Comparison of ENCODE assay signal across 11 cellular contexts in genomic region chr10:44935961-44936285, GRCh38. TPM values are rescaled to one million over a fixed set of nuclear protein-coding genes. Genes with fewer than 3 reads are reported as not detected.
DNase-seq lines count a peak whose midpoint lies in the region; ATAC-seq and TF ChIP-seq lines count a peak whose summit lies in the region.
"Had no signal": no experiment of that assay in that cellular context is flagged by ENCODE, and none has a peak within 500 bp of the region (broad histone marks: within the 10 kb centered on the region; RNA-seq: fewer than 3 reads in every experiment).

No MANE protein-coding gene starts in this region.

- peak overlapping the region; percentile 11 for H3K4me3 Mint-ChIP-seq in activated naive CD8-positive, alpha-beta T cell treated with anti-CD3 and anti-CD28 coated beads, Interleukin-2, amount 10 ng/mL, durations not matched to agents 7 days and 5 days
- H3K4me3 Mint-ChIP-seq in activated naive CD8-positive, alpha-beta T cell treated with anti-CD3 and anti-CD28 coated beads for 36 hours: no peak overlapping the region

- DNase-seq in activated naive CD8-positive, alpha-beta T cell treated with anti-CD3 and anti-CD28 coated beads, Interleukin-2, amount 10 ng/mL, durations not matched to agents 7 days and 5 days: no peak
- no peak for DNase-seq in activated naive CD8-positive, alpha-beta T cell treated with anti-CD3 and anti-CD28 coated beads for 36 hours
- no peak for DNase-seq in SJCRH30
- no peak for DNase-seq in substantia nigra (lab: John Stamatoyannopoulos, UW)
- no peak for DNase-seq in stimulated activated CD4-positive, alpha-beta T cell treated with anti-CD3 and anti-CD28 coated beads, Interleukin-4, amount 100 ng/mL, for 24 hours
- no peak for DNase-seq in NCI-H526 treated with DMSO at 0.1 percent for 48 hours (lab: John Stamatoyannopoulos, UW)
- DNase-seq: NCI-H1092 treated with DMSO at 0.1 percent for 48 hours; stimulated activated CD4-positive, alpha-beta T cell treated with anti-CD3 and anti-CD28 coated beads, Interleukin-15, amount 100 ng/mL, for 24 hours had no signal

- TF ChIP-seq POLR2A in gastroesophageal sphincter (IDR thresholded peaks at IDR 0.05): no peak

- H3K27ac ChIP-seq in SJCRH30 (peak overlapping the region; percentile 56), gastroesophageal sphincter (peak overlapping the region in 3 of 4 donors; percentile 49 to 72 (median 64)), substantia nigra (ENCODE audit: low read depth, low read length, poor library complexity, severe bottlenecking) (peak overlapping the region; percentile 87)
- H3K27ac ChIP-seq: Peyer's patch had no signal

- H3K27me3 ChIP-seq in SJCRH30: no peaks in the 10 kb centered on the region
- no peaks in the 10 kb centered on the region for H3K27me3 ChIP-seq in gastroesophageal sphincter
- H3K27me3 ChIP-seq: Peyer's patch had no signal

- no peak for TF ChIP-seq EP300 in gastroesophageal sphincter (IDR thresholded peaks at IDR 0.05)

- peaks cover 11% of the 10 kb centered on the region for H3K27me3 Mint-ChIP-seq in activated naive CD8-positive, alpha-beta T cell treated with anti-CD3 and anti-CD28 coated beads, Interleukin-2, amount 10 ng/mL, durations not matched to agents 7 days and 5 days
- peaks cover 23% of the 10 kb centered on the region for H3K27me3 Mint-ChIP-seq in activated naive CD8-positive, alpha-beta T cell treated with anti-CD3 and anti-CD28 coated beads for 36 hours

- peak overlapping the region; percentile 46 for H3K27ac Mint-ChIP-seq in activated naive CD8-positive, alpha-beta T cell treated with anti-CD3 and anti-CD28 coated beads, Interleukin-2, amount 10 ng/mL, durations not matched to agents 7 days and 5 days
- no peak overlapping the region for H3K27ac Mint-ChIP-seq in activated naive CD8-positive, alpha-beta T cell treated with anti-CD3 and anti-CD28 coated beads for 36 hours

- H3K4me1 ChIP-seq in SJCRH30 (peaks cover 11% of the 10 kb centered on the region; the same call in 1 of the 2 replicates), gastroesophageal sphincter (peaks cover 0 to 43% (median 15%) of the 10 kb centered on the region in 3 donors)

- no peak for ATAC-seq in activated naive CD8-positive, alpha-beta T cell treated with anti-CD3 and anti-CD28 coated beads, Interleukin-2, amount 10 ng/mL, durations not matched to agents 7 days and 5 days (ENCODE audit: low read depth)
- no peak for ATAC-seq in gastroesophageal sphincter
- no peak for ATAC-seq in GM21737 (IDR thresholded peaks at IDR 0.05; ENCODE audit: unreplicated experiment)

- H3K36me3 ChIP-seq in SJCRH30 (no peaks in the 10 kb centered on the region), gastroesophageal sphincter (no peaks in the 10 kb centered on the region)
- H3K36me3 ChIP-seq: Peyer's patch had no signal

- POLR2A ChIA-PET in activated naive CD8-positive, alpha-beta T cell treated with anti-CD3 and anti-CD28 coated beads, Interleukin-2, amount 10 ng/mL, durations not matched to agents 7 days and 5 days (lab: Charles Lee): no interaction called here

- peaks cover 15% of the 10 kb centered on the region for H3K4me1 Mint-ChIP-seq in activated naive CD8-positive, alpha-beta T cell treated with anti-CD3 and anti-CD28 coated beads, Interleukin-2, amount 10 ng/mL, durations not matched to agents 7 days and 5 days
- H3K4me1 Mint-ChIP-seq in activated naive CD8-positive, alpha-beta T cell treated with anti-CD3 and anti-CD28 coated beads for 36 hours: peaks cover 7% of the 10 kb centered on the region

- 40 to 56% methylated on average over 3 of the region's 3 CpGs for WGBS in gastroesophageal sphincter (ENCODE audit: low coverage in 1 of 2), 2 donors

- H3K9me3 ChIP-seq in SJCRH30 (replicated peaks) (no peaks in the 10 kb centered on the region), gastroesophageal sphincter (no peaks in the 10 kb centered on the region)
- H3K9me3 ChIP-seq: Peyer's patch had no signal

- no peak for TF ChIP-seq CTCF in gastroesophageal sphincter (IDR thresholded peaks at IDR 0.05)

- H3K9me3 Mint-ChIP-seq in activated naive CD8-positive, alpha-beta T cell treated with anti-CD3 and anti-CD28 coated beads, Interleukin-2, amount 10 ng/mL, durations not matched to agents 7 days and 5 days: peaks cover 4% of the 10 kb centered on the region
- peaks cover 2% of the 10 kb centered on the region for H3K9me3 Mint-ChIP-seq in activated naive CD8-positive, alpha-beta T cell treated with anti-CD3 and anti-CD28 coated beads for 36 hours

- H3K36me3 Mint-ChIP-seq in activated naive CD8-positive, alpha-beta T cell treated with anti-CD3 and anti-CD28 coated beads, Interleukin-2, amount 10 ng/mL, durations not matched to agents 7 days and 5 days: no peaks in the 10 kb centered on the region
- no peaks in the 10 kb centered on the region for H3K36me3 Mint-ChIP-seq in activated naive CD8-positive, alpha-beta T cell treated with anti-CD3 and anti-CD28 coated beads for 36 hours

- no peak overlapping the region for H3K4me3 ChIP-seq in SJCRH30
- H3K4me3 ChIP-seq in gastroesophageal sphincter: no peak overlapping the region
- H3K4me3 ChIP-seq: Peyer's patch had no signal

RNA-seq across cellular contexts. Expression of gene RASSF4, which starts 23.7 kb away (rescaled TPM):
- total RNA-seq in activated naive CD8-positive, alpha-beta T cell treated with anti-CD3 and anti-CD28 coated beads, Interleukin-2, amount 10 ng/mL, durations not matched to agents 7 days and 5 days: 1 to 10 TPM; 3.0 to 3.1 TPM
- total RNA-seq in activated naive CD8-positive, alpha-beta T cell treated with anti-CD3 and anti-CD28 coated beads for 36 hours: 1 to 10 TPM; 5.6 to 6.2 TPM
- total RNA-seq in SJCRH30 (2014; rRNA removed; shearing (Covaris generic)): 18.9 and 22.0 TPM in 2 replicates
- 10 to 100 TPM; 23.5 to 57.7 (median 31.6) TPM for total RNA-seq in gastroesophageal sphincter

RNA-seq across cellular contexts. Expression of gene TMEM72, which starts 24.8 kb away (rescaled TPM):
- total RNA-seq in activated naive CD8-positive, alpha-beta T cell treated with anti-CD3 and anti-CD28 coated beads, Interleukin-2, amount 10 ng/mL, durations not matched to agents 7 days and 5 days: not detected
- not detected for total RNA-seq in activated naive CD8-positive, alpha-beta T cell treated with anti-CD3 and anti-CD28 coated beads for 36 hours
- total RNA-seq in SJCRH30 (2014; rRNA removed; shearing (Covaris generic)): 0.02 TPM in 1 of 2 replicates, not detected in the other
- total RNA-seq in gastroesophageal sphincter: under 1 TPM in 1 of 4 donors, not detected in 3; 0.35 TPM

RNA-seq across cellular contexts. Expression of gene DEPP1, which starts 42.7 kb away (rescaled TPM):
- under 1 TPM in 1 of 2 experiments, not detected in 1; 0.23 TPM for total RNA-seq in activated naive CD8-positive, alpha-beta T cell treated with anti-CD3 and anti-CD28 coated beads, Interleukin-2, amount 10 ng/mL, durations not matched to agents 7 days and 5 days
- total RNA-seq in activated naive CD8-positive, alpha-beta T cell treated with anti-CD3 and anti-CD28 coated beads for 36 hours: under 1 TPM; 0.12 to 0.49 TPM
- total RNA-seq in SJCRH30 (2014; rRNA removed; shearing (Covaris generic)): 0.24 and 0.25 TPM in 2 replicates
- 100 to 1,000 TPM in 2 of 4 donors, 10 to 100 TPM in 2; 48.3 to 428 (median 103) TPM for total RNA-seq in gastroesophageal sphincter

Comparison
In these comparisons a context has a peak if more than half of its experiments do, and no peak if none do; other contexts are left out.
1. RNA of gene DEPP1, which starts 42.7 kb away (total RNA-seq): 48.3 to 428 TPM in gastroesophageal sphincter; 0.12 to 0.49 TPM in activated naive CD8-positive, alpha-beta T cell treated with anti-CD3 and anti-CD28 coated beads for 36 hours, 0.24 to 0.25 TPM in SJCRH30 and 0.23 TPM in activated naive CD8-positive, alpha-beta T cell treated with anti-CD3 and anti-CD28 coated beads, Interleukin-2, amount 10 ng/mL, durations not matched to agents 7 days and 5 days; every median in the first group is over 10 times any median in the second.
2. Peak in every context shown above with its lines, with median percentiles within 50 percentile points of each other: H3K27ac ChIP-seq.